ENCODE assay signal across 8 cellular contexts in genomic region chr17:30477758-30478115, GRCh38. TPM values are rescaled to one million over a fixed set of nuclear protein-coding genes. Genes with fewer than 3 reads are reported as not detected.
DNase-seq lines count a peak whose midpoint lies in the region; ATAC-seq and TF ChIP-seq lines count a peak whose summit lies in the region.

No MANE protein-coding gene starts in this region.

- H3K36me3 Mint-ChIP-seq in endodermal cell (ENCODE audit: low read depth): peaks cover 26% of the 10 kb centered on the region
- peaks cover 2 to 6% of the 10 kb centered on the region in 2 donors for H3K36me3 Mint-ChIP-seq in naive B cell

- H3K27ac Mint-ChIP-seq in endodermal cell: peak overlapping the region; percentile 99
- H3K27ac Mint-ChIP-seq in naive B cell: peak overlapping the region; percentile 98 to 100 (median 99)

- H3K36me3 ChIP-seq in RWPE2 (ENCODE audit: low read depth) (peaks cover 38% of the 10 kb centered on the region), endodermal cell (ENCODE audit: control insufficient read depth, insufficient read depth, low read length) (peaks cover 35% of the 10 kb centered on the region)

- peak overlapping the region; percentile 92 for H3K9ac ChIP-seq in endodermal cell (ENCODE audit: extremely low read depth, low read length, poor library complexity, severe bottlenecking)

- H3K4me1 Mint-ChIP-seq in endodermal cell (peaks cover 14% of the 10 kb centered on the region), naive B cell (peaks cover 21 to 36% (median 24%) of the 10 kb centered on the region in 3 donors)

- H3K27me3 Mint-ChIP-seq in endodermal cell (ENCODE audit: insufficient read depth): no peaks in the 10 kb centered on the region
- no peaks in the 10 kb centered on the region for H3K27me3 Mint-ChIP-seq in naive B cell

- H3K27me3 ChIP-seq in RWPE2 (ENCODE audit: insufficient read depth, poor library complexity, severe bottlenecking): no peaks in the 10 kb centered on the region
- no peaks in the 10 kb centered on the region for H3K27me3 ChIP-seq in endodermal cell (ENCODE audit: control insufficient read depth, insufficient read depth, low read length, poor library complexity, severe bottlenecking)

- peak overlapping the region; percentile 99 for H3K4me3 Mint-ChIP-seq in endodermal cell
- H3K4me3 Mint-ChIP-seq in naive B cell: peak overlapping the region; percentile 95 to 100 (median 98)

- TF ChIP-seq CTCF in 22Rv1 (IDR thresholded peaks at IDR 0.05) (no peak), RWPE2 (IDR thresholded peaks at IDR 0.05; ENCODE audit: poor library complexity, severe bottlenecking) (no peak), endodermal cell (conservative IDR thresholded peaks at IDR 0.05) (no peak)

- H3K27ac ChIP-seq in 22Rv1: peak overlapping the region; percentile 66
- peak overlapping the region; percentile 29 for H3K27ac ChIP-seq in RWPE2 (ENCODE audit: poor library complexity, severe bottlenecking)
- H3K27ac ChIP-seq in endodermal cell (ENCODE audit: low read depth, low read length): peak overlapping the region; percentile 48

- peak overlapping the region; percentile 75 for H3K4me3 ChIP-seq in RWPE2 (ENCODE audit: severe bottlenecking)
- peak overlapping the region; percentile 89 for H3K4me3 ChIP-seq in endodermal cell (ENCODE audit: low read length)

- no peaks in the 10 kb centered on the region for H3K9me3 ChIP-seq in RWPE2 (ENCODE audit: severe bottlenecking)
- no peaks in the 10 kb centered on the region for H3K9me3 ChIP-seq in endodermal cell (ENCODE audit: control insufficient read depth, low read length)

- ATAC-seq in GM18502 (IDR thresholded peaks at IDR 0.05; ENCODE audit: poor library complexity, unreplicated experiment): peak; percentile 26
- peak; percentile 5; the same call in 1 of the 3 replicates for ATAC-seq in RWPE2 (ENCODE audit: low read depth)
- peak; percentile 71 to 82 for ATAC-seq in naive B cell (ENCODE audit: low read depth in 2 of 2)
- no peak for ATAC-seq in GM19455 (IDR thresholded peaks at IDR 0.05; ENCODE audit: unreplicated experiment)

- H3K4me1 ChIP-seq in RWPE2 (ENCODE audit: insufficient read depth, poor library complexity, severe bottlenecking): peaks cover 7% of the 10 kb centered on the region
- no peaks in the 10 kb centered on the region for H3K4me1 ChIP-seq in endodermal cell (ENCODE audit: control insufficient read depth, insufficient read depth, low read length)

- WGBS in endodermal cell (ENCODE audit: insufficient coverage in 1 of 2, insufficient read length in 1 of 2), 2 experiments: 0 to 1% methylated on average over 6 to 10 of the region's 10 CpGs

- no peak for DNase-seq in RWPE2 (ENCODE audit: low spot score)
- DNase-seq in endodermal cell: no peak
- DNase-seq in naive B cell: peak; percentile 35
- DNase-seq in cerebellum (ENCODE audit: low spot score): no peak
- no peak for DNase-seq in NCI-H1417 treated with DMSO at 0.1 percent for 48 hours (lab: John Stamatoyannopoulos, UW)

- H3K9me3 Mint-ChIP-seq in endodermal cell (no peaks in the 10 kb centered on the region), naive B cell (no peaks in the 10 kb centered on the region)

RNA-seq across cellular contexts. Expression of gene GOSR1, which starts 0.5 kb away (rescaled TPM):
- total RNA-seq in endodermal cell: 10 to 100 TPM; 50.8 to 57.3 TPM
- 30.3 TPM for polyA plus RNA-seq in endodermal cell (2013, experiment 1 of 2)
- polyA plus RNA-seq in endodermal cell (2013, experiment 2 of 2): 27.3 TPM
- polyA plus RNA-seq in naive B cell (ENCODE audit: low read depth in 6 of 6): 10 to 100 TPM; 61.4 to 85.5 (median 70.3) TPM
- 32.8 TPM for total RNA-seq in cerebellum
